In genomic region chr10:100038561-100039071, GRCh38 we compare ENCODE assay signal across 17 cellular contexts. TPM values are rescaled to one million over a fixed set of nuclear protein-coding genes. Genes with fewer than 3 reads are reported as not detected.
A peak's percentile ranks its signal among the peaks of the same experiment; 100 is the strongest.
DNase-seq lines count a peak whose midpoint lies in the region; ATAC-seq, FAIRE-seq and TF ChIP-seq lines count a peak whose summit lies in the region.
"Had no signal": no experiment of that assay in that cellular context is flagged by ENCODE, and none has a peak within 500 bp of the region (broad histone marks: within the 10 kb centered on the region; RNA-seq: fewer than 3 reads in every experiment).

No MANE protein-coding gene starts in this region.

- H3K27me3 ChIP-seq in heart right ventricle (no peaks in the 10 kb centered on the region), astrocyte (ENCODE audit: insufficient read depth, low read length) (no peaks in the 10 kb centered on the region)

- H3K36me3 Mint-ChIP-seq in astrocyte (ENCODE audit: low read depth, unreplicated experiment) (peaks cover 2% of the 10 kb centered on the region), type B pancreatic cell (no peaks in the 10 kb centered on the region)

- H3K4me1 Mint-ChIP-seq in astrocyte (ENCODE audit: low read depth, unreplicated experiment) (peaks cover 8% of the 10 kb centered on the region), type B pancreatic cell (ENCODE audit: unreplicated experiment) (peaks cover 15% of the 10 kb centered on the region)

- H3K27me3 Mint-ChIP-seq in astrocyte (ENCODE audit: low read depth, unreplicated experiment), result peaks cover 4% of the 10 kb centered on the region
- no peaks in the 10 kb centered on the region for H3K27me3 Mint-ChIP-seq in type B pancreatic cell

- no peak for FAIRE-seq in astrocyte (lab: Jason Lieb, UNC)

- no peaks in the 10 kb centered on the region for H3K79me2 ChIP-seq in astrocyte (ENCODE audit: insufficient read depth, low read length)

- H3K4me3 Mint-ChIP-seq in astrocyte (ENCODE audit: unreplicated experiment), result no peak overlapping the region
- H3K4me3 Mint-ChIP-seq in type B pancreatic cell, result peak overlapping the region; percentile 0

- TF ChIP-seq CTCF in heart right ventricle (IDR thresholded peaks at IDR 0.05), result no peak
- TF ChIP-seq CTCF in astrocyte (IDR thresholded peaks at IDR 0.05; ENCODE audit: insufficient read depth, low read depth, low read length), result no peak
- TF ChIP-seq CTCF in type B pancreatic cell (conservative IDR thresholded peaks at IDR 0.05), result no peak

- peaks cover 2% of the 10 kb centered on the region for H3K9me3 Mint-ChIP-seq in astrocyte (ENCODE audit: unreplicated experiment)
- H3K9me3 Mint-ChIP-seq in type B pancreatic cell, result no peaks in the 10 kb centered on the region

- DNase-seq in heart right ventricle (peak; percentile 21 to 22), cardiac septum (ENCODE audit: low spot score) (no peak), astrocyte (ENCODE audit: low read depth) (no peak), left lobe of liver (ENCODE audit: low spot score) (peak; percentile 52), type B pancreatic cell (ENCODE audit: extremely low spot score, unreplicated experiment) (no peak), SKM-1 treated with dmso at 0.1 percent for 144 hours (lab: John Stamatoyannopoulos, UW; ENCODE audit: unreplicated experiment) (no peak)
- no peak for DNase-seq in stimulated activated CD4-positive, alpha-beta T cell treated with anti-CD3 and anti-CD28 coated beads, Interleukin-4, amount 100 ng/mL, for 24 hours
- no peak for DNase-seq in activated CD4-positive, alpha-beta T cell treated with anti-CD3 and anti-CD28 coated beads, Interleukin-2, amount 50 U/mL, for 1 hour
- DNase-seq: activated naive CD4-positive, alpha-beta T cell; hypothalamus; KBM-7; lower lobe of right lung; NCI-H1694 treated with DMSO at 0.1 percent for 48 hours; nucleus accumbens had no signal

- intact Hi-C loops in heart right ventricle (cut with DNase I), result no loop called here
- intact Hi-C loops in cardiac septum (cut with DNase I), result no loop called here

- H3K27ac ChIP-seq in heart right ventricle, result peak overlapping the region in 6 of 10 donors; percentile 40 to 70 (median 66)
- no peak overlapping the region for H3K27ac ChIP-seq in astrocyte (ENCODE audit: low read depth, low read length)
- H3K27ac ChIP-seq: lower lobe of right lung, SK-N-MC had no signal

- H2AFZ ChIP-seq in astrocyte (ENCODE audit: low read depth, low read length), result peak overlapping the region; percentile 44

- H3K4me3 ChIP-seq in heart right ventricle, result no peak overlapping the region
- H3K4me3 ChIP-seq in astrocyte (ENCODE audit: insufficient read depth, low read depth, low read length), result no peak overlapping the region
- H3K4me3 ChIP-seq: lower lobe of right lung, SK-N-MC had no signal

- H3K36me3 ChIP-seq in heart right ventricle (no peaks in the 10 kb centered on the region), astrocyte (ENCODE audit: insufficient read depth, low read length) (no peaks in the 10 kb centered on the region)
- H3K36me3 ChIP-seq: lower lobe of right lung had no signal

- peak overlapping the region; percentile 3 for H3K4me2 ChIP-seq in astrocyte (ENCODE audit: low read length)

- H3K27ac Mint-ChIP-seq in astrocyte (ENCODE audit: unreplicated experiment), result no peak overlapping the region
- peak overlapping the region; percentile 67 for H3K27ac Mint-ChIP-seq in type B pancreatic cell

- whole genome bisulfite sequencing in heart right ventricle, 2 donors, result 19 to 33% methylated on average over 1 of the region's 1 CpG

- H3K9me3 ChIP-seq in heart right ventricle (no peaks in the 10 kb centered on the region), astrocyte (ENCODE audit: insufficient read depth, low read depth, low read length) (no peaks in the 10 kb centered on the region)
- H3K9me3 ChIP-seq: lower lobe of right lung had no signal

- ATAC-seq in heart right ventricle, result peak in 7 of 8 donors; percentile 69 to 91 (median 81)
- peak; percentile 95 for ATAC-seq in left lobe of liver
- ATAC-seq: lower lobe of right lung had no signal

- no peaks in the 10 kb centered on the region for H4K20me1 ChIP-seq in astrocyte (ENCODE audit: insufficient read depth, low read length)

- H3K4me1 ChIP-seq in heart right ventricle, result peaks cover 0 to 27% (median 17%) of the 10 kb centered on the region in 9 donors
- H3K4me1 ChIP-seq in astrocyte (ENCODE audit: insufficient read depth, low read length), result no peaks in the 10 kb centered on the region
- H3K4me1 ChIP-seq: lower lobe of right lung had no signal

- H3K9ac ChIP-seq in astrocyte (ENCODE audit: low read length), result no peak overlapping the region

RNA-seq across cellular contexts. Expression of gene DNMBP, which starts 28.9 kb away (rescaled TPM):
- total RNA-seq in heart right ventricle (1 to 10 TPM; 5.4 to 8.1 (median 7.1) TPM), cardiac septum (5.6 TPM), astrocyte (17.7 and 24.8 TPM in 2 replicates), left lobe of liver (11.6 TPM), type B pancreatic cell (ENCODE audit: low replicate concordance) (17.3 and 17.7 TPM in 2 replicates)
- polyA plus RNA-seq in heart right ventricle, result 1 to 10 TPM; 5.1 to 8.0 TPM

RNA-seq across cellular contexts. Expression of gene CPN1, which starts 43.1 kb away (rescaled TPM):
- not detected for total RNA-seq in heart right ventricle
- not detected for polyA plus RNA-seq in heart right ventricle
- not detected for total RNA-seq in cardiac septum
- total RNA-seq in astrocyte, result not detected in 2 replicates
- 46.9 TPM for total RNA-seq in left lobe of liver
- 0.52 TPM in 1 of 2 replicates, not detected in the other for total RNA-seq in type B pancreatic cell (ENCODE audit: low replicate concordance)
- total RNA-seq: activated CD8-positive, alpha-beta memory T cell treated with anti-CD3 and anti-CD28 coated beads for 36 hours; lower lobe of right lung; temporal lobe had no signal

Comparison
In these comparisons a context has a peak if more than half of its experiments do, and no peak if none do; other contexts are left out.
1. DNase-seq: peak in heart right ventricle (2 of 2) and left lobe of liver (single experiment); none in cardiac septum (single experiment), astrocyte (single experiment), type B pancreatic cell (single experiment), stimulated activated CD4-positive, alpha-beta T cell treated with anti-CD3 and anti-CD28 coated beads, Interleukin-4, amount 100 ng/mL, for 24 hours (single experiment), activated CD4-positive, alpha-beta T cell treated with anti-CD3 and anti-CD28 coated beads, Interleukin-2, amount 50 U/mL, for 1 hour (single experiment) and SKM-1 treated with dmso at 0.1 percent for 144 hours (single experiment).
2. RNA of gene CPN1, which starts 43.1 kb away (total RNA-seq): 46.9 TPM in left lobe of liver (single experiment); 0.52 TPM in type B pancreatic cell, not detected in heart right ventricle, not detected in cardiac septum (single experiment) and not detected in astrocyte; every median in the first group is over 10 times any median in the second.